In genomic region chr5:171520300-171521170, GRCh38 we compare ENCODE assay signal across 10 cellular contexts.
DNase-seq lines count a peak whose midpoint lies in the region; ATAC-seq and TF ChIP-seq lines count a peak whose summit lies in the region.
"Had no signal": no experiment of that assay in that cellular context is flagged by ENCODE, and none has a peak within 500 bp of the region (broad histone marks: within the 10 kb centered on the region; RNA-seq: fewer than 3 reads in every experiment).

No MANE protein-coding gene starts in this region.

- H3K4ac ChIP-seq in mesenchymal stem cell (ENCODE audit: low read depth in 1 of 2, low read length in 2 of 2) = peak overlapping the region; percentile 40 to 47

- H3K4me2 ChIP-seq in mesenchymal stem cell (ENCODE audit: low read length, poor library complexity, severe bottlenecking) = peak overlapping the region; percentile 45

- H3K27me3 ChIP-seq in MG63 = no peaks in the 10 kb centered on the region
- no peaks in the 10 kb centered on the region for H3K27me3 ChIP-seq in mesenchymal stem cell (ENCODE audit: control insufficient read depth in 1 of 2, insufficient read depth in 1 of 2, low read length in 2 of 2)
- H3K27me3 ChIP-seq: colonic mucosa had no signal

- H4K91ac ChIP-seq in mesenchymal stem cell (ENCODE audit: low read length) = peak overlapping the region; percentile 53

- peak overlapping the region; percentile 19 for H3K9ac ChIP-seq in mesenchymal stem cell (ENCODE audit: low read length)

- no peaks in the 10 kb centered on the region for H3K9me3 ChIP-seq in MG63
- no peaks in the 10 kb centered on the region for H3K9me3 ChIP-seq in mesenchymal stem cell (ENCODE audit: control insufficient read depth, low read length)
- H3K9me3 ChIP-seq: colonic mucosa had no signal

- H3K27me3 Mint-ChIP-seq in endothelial cell (ENCODE audit: unreplicated experiment) = peaks cover 17% of the 10 kb centered on the region

- ATAC-seq in GM21723 (IDR thresholded peaks at IDR 0.05; ENCODE audit: unreplicated experiment) = no peak

- H3K9me3 Mint-ChIP-seq in endothelial cell (ENCODE audit: unreplicated experiment) = no peaks in the 10 kb centered on the region

- peak overlapping the region; percentile 4 for H2BK120ac ChIP-seq in mesenchymal stem cell (ENCODE audit: low read depth, low read length)

- peak overlapping the region in 1 of 2 experiments; percentile 79 for H3K14ac ChIP-seq in mesenchymal stem cell (ENCODE audit: low read length in 2 of 2)

- H2BK15ac ChIP-seq in mesenchymal stem cell (ENCODE audit: low read depth, poor library complexity, severe bottlenecking) = no peak overlapping the region

- peaks cover 4% of the 10 kb centered on the region for H3K36me3 Mint-ChIP-seq in endothelial cell (ENCODE audit: low read depth, unreplicated experiment)

- peak overlapping the region; percentile 72 for H2BK5ac ChIP-seq in mesenchymal stem cell (ENCODE audit: low read depth, low read length, poor library complexity, severe bottlenecking)

- peak overlapping the region; percentile 71 for H2AK5ac ChIP-seq in mesenchymal stem cell (ENCODE audit: low read length, severe bottlenecking)

- H3K27ac ChIP-seq in mesenchymal stem cell (ENCODE audit: low read length, poor library complexity, severe bottlenecking) = peak overlapping the region; percentile 97
- H3K27ac ChIP-seq: colonic mucosa had no signal

- H3K79me1 ChIP-seq in mesenchymal stem cell (replicated peaks; ENCODE audit: low read length, poor library complexity, severe bottlenecking) = no peaks in the 10 kb centered on the region

- peaks cover 16% of the 10 kb centered on the region for H3K4me1 Mint-ChIP-seq in endothelial cell (ENCODE audit: unreplicated experiment)

- no peak overlapping the region for H3K4me3 Mint-ChIP-seq in endothelial cell (ENCODE audit: unreplicated experiment)

- TF ChIP-seq CTCF in endothelial cell (IDR thresholded peaks at IDR 0.05; ENCODE audit: unreplicated experiment) = no peak

- H3K27ac Mint-ChIP-seq in endothelial cell (ENCODE audit: unreplicated experiment) = no peak overlapping the region

- 17% methylated on average over 18 of the region's 20 CpGs for WGBS in mesenchymal stem cell

- H3K4me3 ChIP-seq in MG63 = no peak overlapping the region
- peak overlapping the region in 1 of 2 experiments; percentile 23 for H3K4me3 ChIP-seq in mesenchymal stem cell (ENCODE audit: insufficient read depth in 1 of 2, low read depth in 1 of 2, low read length in 2 of 2)
- H3K4me3 ChIP-seq: colonic mucosa had no signal

- H2AFZ ChIP-seq in mesenchymal stem cell (ENCODE audit: low read depth, low read length) = peak overlapping the region; percentile 54

- peak overlapping the region; percentile 86 for H4K8ac ChIP-seq in mesenchymal stem cell (ENCODE audit: low read length)

- peak overlapping the region in 1 of 2 experiments; percentile 60 for H2BK12ac ChIP-seq in mesenchymal stem cell (ENCODE audit: low read length in 2 of 2)

- DNase-seq in A172 (ENCODE audit: low spot score) (peak; percentile 82), MG63 (peak; percentile 88), endothelial cell (ENCODE audit: low spot score) (peak; percentile 46), mesenchymal stem cell (peak; percentile 34), NCI-H774 (lab: John Stamatoyannopoulos, UW) (no peak), activated gamma-delta T cell (lab: John Stamatoyannopoulos, UW) (no peak), NCI-H1092 treated with DMSO at 0.1 percent for 48 hours (lab: John Stamatoyannopoulos, UW) (no peak)
- DNase-seq: colonic mucosa, MV-4-11 had no signal

- no peaks in the 10 kb centered on the region for H3K36me3 ChIP-seq in MG63
- no peaks in the 10 kb centered on the region for H3K36me3 ChIP-seq in mesenchymal stem cell (ENCODE audit: control insufficient read depth in 1 of 2, insufficient read depth in 2 of 2, low read depth in 1 of 2, low read length in 2 of 2)
- H3K36me3 ChIP-seq: colonic mucosa had no signal

- peak overlapping the region in 1 of 2 experiments; percentile 43 for H3K23ac ChIP-seq in mesenchymal stem cell (ENCODE audit: low read length in 2 of 2)

- peaks cover 29% of the 10 kb centered on the region for H3K4me1 ChIP-seq in mesenchymal stem cell (ENCODE audit: control insufficient read depth, insufficient read depth, low read depth, low read length)
- H3K4me1 ChIP-seq: colonic mucosa had no signal

- H3K18ac ChIP-seq in mesenchymal stem cell (ENCODE audit: low read depth in 1 of 2, low read length in 2 of 2) = peak overlapping the region; percentile 70 to 84

Comparison
In these comparisons a context has a peak if more than half of its experiments do, and no peak if none do; other contexts are left out.
1. DNase-seq: peak in A172 (single experiment), MG63 (single experiment), endothelial cell (single experiment) and mesenchymal stem cell (single experiment); none in NCI-H774 (single experiment), activated gamma-delta T cell (single experiment) and NCI-H1092 treated with DMSO at 0.1 percent for 48 hours (single experiment).